ENCODE assay signal across 16 cellular contexts in genomic region chr13:29733069-29733700, GRCh38.
DNase-seq lines count a peak whose midpoint lies in the region; ATAC-seq lines count a peak whose summit lies in the region.
"Had no signal": no experiment of that assay in that cellular context is flagged by ENCODE, and none has a peak within 500 bp of the region (broad histone marks: within the 10 kb centered on the region; RNA-seq: fewer than 3 reads in every experiment).

No MANE protein-coding gene starts in this region.

- no peaks in the 10 kb centered on the region for H3K36me3 Mint-ChIP-seq in activated T-cell treated with anti-CD3 and anti-CD28 coated beads, Interleukin-2, amount 50 U/mL, for 72 hours (ENCODE audit: insufficient read depth in 2 of 2)
- H3K36me3 Mint-ChIP-seq: memory B cell had no signal

- H3K9me3 Mint-ChIP-seq in activated T-cell treated with anti-CD3 and anti-CD28 coated beads, Interleukin-2, amount 50 U/mL, for 72 hours: no peaks in the 10 kb centered on the region
- H3K9me3 Mint-ChIP-seq: memory B cell had no signal

- H3K27ac Mint-ChIP-seq in activated T-cell treated with anti-CD3 and anti-CD28 coated beads, Interleukin-2, amount 50 U/mL, for 72 hours: no peak overlapping the region
- H3K27ac Mint-ChIP-seq: memory B cell had no signal

- H3K27me3 Mint-ChIP-seq in activated T-cell treated with anti-CD3 and anti-CD28 coated beads, Interleukin-2, amount 50 U/mL, for 72 hours (ENCODE audit: low read depth): peaks cover 49% of the 10 kb centered on the region

- H3K4me3 Mint-ChIP-seq in activated T-cell treated with anti-CD3 and anti-CD28 coated beads, Interleukin-2, amount 50 U/mL, for 72 hours: no peak overlapping the region
- H3K4me3 Mint-ChIP-seq: memory B cell had no signal

- no peak for ATAC-seq in GM21737 (IDR thresholded peaks at IDR 0.05; ENCODE audit: unreplicated experiment)
- no peak for ATAC-seq in activated T-cell treated with anti-CD3 and anti-CD28 coated beads, Interleukin-2, amount 50 U/mL, for 72 hours (replicated peaks in 1 of 2)

- DNase-seq in AML-193 (lab: John Stamatoyannopoulos, UW) (peak; percentile 54), H4 (ENCODE audit: low spot score) (peak; percentile 12), RPMI7951 (ENCODE audit: low read depth) (peak; percentile 95), islet precursor cell (peak; percentile 98), mucosa of gallbladder (ENCODE audit: low spot score) (no peak), NCI-H2029 treated with DMSO at 0.1 percent for 48 hours (lab: John Stamatoyannopoulos, UW) (no peak)
- no peak for DNase-seq in activated T-cell treated with anti-CD3 and anti-CD28 coated beads, Interleukin-2, amount 50 U/mL, for 72 hours
- DNase-seq: activated CD8-positive, alpha-beta memory T cell treated with anti-CD3 and anti-CD28 coated beads for 24 hours; activated naive CD4-positive, alpha-beta T cell treated with Interleukin-2 at 50 U/mL for 16 hours; brain microvascular endothelial cell; DMS 273 treated with DMSO at 0.1 percent for 48 hours; IMR-90; NCI-H187 treated with DMSO at 0.1 percent for 48 hours; spleen had no signal

- peaks cover 7% of the 10 kb centered on the region for H3K4me1 Mint-ChIP-seq in activated T-cell treated with anti-CD3 and anti-CD28 coated beads, Interleukin-2, amount 50 U/mL, for 72 hours (ENCODE audit: low read depth)

Comparison
In these comparisons a context has a peak if more than half of its experiments do, and no peak if none do; other contexts are left out.
1. DNase-seq: peak in AML-193 (2 of 2), H4 (single experiment), RPMI7951 (single experiment) and islet precursor cell (single experiment); none in mucosa of gallbladder (single experiment), activated T-cell treated with anti-CD3 and anti-CD28 coated beads, Interleukin-2, amount 50 U/mL, for 72 hours (0 of 2) and NCI-H2029 treated with DMSO at 0.1 percent for 48 hours (single experiment).